Comparison of ENCODE assay signal across 1 cellular context in genomic region chr4:162839814-162840213, GRCh38.
TF ChIP-seq lines count a peak whose summit lies in the region.

No MANE protein-coding gene starts in this region.

TF ChIP-seq in GM23338, 12 proteins besides CTCF, POLR2A, EP300 and RAD21 (continued from another document):
- TF ChIP-seq, protein P1, sequence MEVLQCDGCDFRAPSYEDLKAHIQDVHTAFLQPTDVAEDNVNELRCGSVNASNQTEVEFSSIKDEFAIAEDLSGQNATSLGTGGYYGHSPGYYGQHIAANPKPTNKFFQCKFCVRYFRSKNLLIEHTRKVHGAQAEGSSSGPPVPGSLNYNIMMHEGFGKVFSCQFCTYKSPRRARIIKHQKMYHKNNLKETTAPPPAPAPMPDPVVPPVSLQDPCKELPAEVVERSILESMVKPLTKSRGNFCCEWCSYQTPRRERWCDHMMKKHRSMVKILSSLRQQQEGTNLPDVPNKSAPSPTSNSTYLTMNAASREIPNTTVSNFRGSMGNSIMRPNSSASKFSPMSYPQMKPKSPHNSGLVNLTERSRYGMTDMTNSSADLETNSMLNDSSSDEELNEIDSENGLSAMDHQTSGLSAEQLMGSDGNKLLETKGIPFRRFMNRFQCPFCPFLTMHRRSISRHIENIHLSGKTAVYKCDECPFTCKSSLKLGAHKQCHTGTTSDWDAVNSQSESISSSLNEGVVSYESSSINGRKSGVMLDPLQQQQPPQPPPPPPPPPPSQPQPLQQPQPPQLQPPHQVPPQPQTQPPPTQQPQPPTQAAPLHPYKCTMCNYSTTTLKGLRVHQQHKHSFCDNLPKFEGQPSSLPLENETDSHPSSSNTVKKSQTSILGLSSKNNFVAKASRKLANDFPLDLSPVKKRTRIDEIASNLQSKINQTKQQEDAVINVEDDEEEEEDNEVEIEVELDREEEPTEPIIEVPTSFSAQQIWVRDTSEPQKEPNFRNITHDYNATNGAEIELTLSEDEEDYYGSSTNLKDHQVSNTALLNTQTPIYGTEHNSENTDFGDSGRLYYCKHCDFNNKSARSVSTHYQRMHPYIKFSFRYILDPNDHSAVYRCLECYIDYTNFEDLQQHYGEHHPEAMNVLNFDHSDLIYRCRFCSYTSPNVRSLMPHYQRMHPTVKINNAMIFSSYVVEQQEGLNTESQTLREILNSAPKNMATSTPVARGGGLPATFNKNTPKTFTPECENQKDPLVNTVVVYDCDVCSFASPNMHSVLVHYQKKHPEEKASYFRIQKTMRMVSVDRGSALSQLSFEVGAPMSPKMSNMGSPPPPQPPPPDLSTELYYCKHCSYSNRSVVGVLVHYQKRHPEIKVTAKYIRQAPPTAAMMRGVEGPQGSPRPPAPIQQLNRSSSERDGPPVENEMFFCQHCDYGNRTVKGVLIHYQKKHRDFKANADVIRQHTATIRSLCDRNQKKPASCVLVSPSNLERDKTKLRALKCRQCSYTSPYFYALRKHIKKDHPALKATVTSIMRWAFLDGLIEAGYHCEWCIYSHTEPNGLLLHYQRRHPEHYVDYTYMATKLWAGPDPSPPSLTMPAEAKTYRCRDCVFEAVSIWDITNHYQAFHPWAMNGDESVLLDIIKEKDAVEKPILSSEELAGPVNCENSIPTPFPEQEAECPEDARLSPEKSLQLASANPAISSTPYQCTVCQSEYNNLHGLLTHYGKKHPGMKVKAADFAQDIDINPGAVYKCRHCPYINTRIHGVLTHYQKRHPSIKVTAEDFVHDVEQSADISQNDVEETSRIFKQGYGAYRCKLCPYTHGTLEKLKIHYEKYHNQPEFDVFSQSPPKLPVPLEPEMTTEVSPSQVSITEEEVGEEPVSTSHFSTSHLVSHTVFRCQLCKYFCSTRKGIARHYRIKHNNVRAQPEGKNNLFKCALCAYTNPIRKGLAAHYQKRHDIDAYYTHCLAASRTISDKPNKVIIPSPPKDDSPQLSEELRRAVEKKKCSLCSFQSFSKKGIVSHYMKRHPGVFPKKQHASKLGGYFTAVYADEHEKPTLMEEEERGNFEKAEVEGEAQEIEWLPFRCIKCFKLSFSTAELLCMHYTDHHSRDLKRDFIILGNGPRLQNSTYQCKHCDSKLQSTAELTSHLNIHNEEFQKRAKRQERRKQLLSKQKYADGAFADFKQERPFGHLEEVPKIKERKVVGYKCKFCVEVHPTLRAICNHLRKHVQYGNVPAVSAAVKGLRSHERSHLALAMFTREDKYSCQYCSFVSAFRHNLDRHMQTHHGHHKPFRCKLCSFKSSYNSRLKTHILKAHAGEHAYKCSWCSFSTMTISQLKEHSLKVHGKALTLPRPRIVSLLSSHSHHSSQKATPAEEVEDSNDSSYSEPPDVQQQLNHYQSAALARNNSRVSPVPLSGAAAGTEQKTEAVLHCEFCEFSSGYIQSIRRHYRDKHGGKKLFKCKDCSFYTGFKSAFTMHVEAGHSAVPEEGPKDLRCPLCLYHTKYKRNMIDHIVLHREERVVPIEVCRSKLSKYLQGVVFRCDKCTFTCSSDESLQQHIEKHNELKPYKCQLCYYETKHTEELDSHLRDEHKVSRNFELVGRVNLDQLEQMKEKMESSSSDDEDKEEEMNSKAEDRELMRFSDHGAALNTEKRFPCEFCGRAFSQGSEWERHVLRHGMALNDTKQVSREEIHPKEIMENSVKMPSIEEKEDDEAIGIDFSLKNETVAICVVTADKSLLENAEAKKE (CRISPR knock-in tag; IDR thresholded peaks at IDR 0.05): no peak
- TF ChIP-seq EZH2phosphoT487 (IDR thresholded peaks at IDR 0.05; ENCODE audit: unreplicated experiment): no peak
- no peak for TF ChIP-seq NANOG (IDR thresholded peaks at IDR 0.05; ENCODE audit: borderline replicate concordance)
- TF ChIP-seq ZNF114 (CRISPR knock-in tag; IDR thresholded peaks at IDR 0.05): no peak
- TF ChIP-seq POLR2AphosphoS5 (IDR thresholded peaks at IDR 0.05; ENCODE audit: low read depth): no peak
- no peak for TF ChIP-seq JUNB (IDR thresholded peaks at IDR 0.05; ENCODE audit: unreplicated experiment)
- no peak for TF ChIP-seq REST (IDR thresholded peaks at IDR 0.05; ENCODE audit: unreplicated experiment)
- TF ChIP-seq ZNF331 (CRISPR knock-in tag; IDR thresholded peaks at IDR 0.05; ENCODE audit: low read depth): no peak
